Comparison of ENCODE assay signal across 10 cellular contexts in the genomic region with DNA sequence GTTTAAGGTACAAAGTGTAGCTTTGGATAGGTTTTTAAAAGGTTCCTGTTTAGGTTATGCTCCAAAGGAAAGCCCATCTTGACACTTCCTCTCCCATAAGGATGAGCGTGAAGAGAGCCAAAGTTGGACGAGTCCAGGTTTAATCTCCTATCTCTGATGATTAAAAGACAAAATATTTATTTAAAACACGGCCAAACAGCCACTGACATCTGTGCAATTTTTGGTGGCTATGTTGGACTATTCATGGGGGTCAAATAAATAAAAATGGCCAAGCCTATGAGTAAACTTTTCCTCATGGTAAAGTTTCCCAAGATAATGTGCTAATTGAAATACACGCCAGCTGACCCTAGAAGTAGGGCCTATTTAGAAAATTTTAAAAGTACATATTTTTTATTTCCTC.
DNase-seq lines count a peak whose midpoint lies in the region; ATAC-seq, FAIRE-seq and TF ChIP-seq lines count a peak whose summit lies in the region.
"Had no signal": no experiment of that assay in that cellular context is flagged by ENCODE, and none has a peak within 500 bp of the region (broad histone marks: within the 10 kb centered on the region; RNA-seq: fewer than 3 reads in every experiment).

No MANE protein-coding gene starts in this region.

- no peak overlapping the region for H3K9ac ChIP-seq in kidney (ENCODE audit: low read length in 2 of 2)

- WGBS in suprapubic skin = 55% methylated on average over 4 of the region's 4 CpGs

- CTCF ChIA-PET in activated CD4-positive, alpha-beta memory T cell treated with anti-CD3 and anti-CD28 coated beads for 36 hours (lab: Charles Lee) = interaction anchor here (1.5 to 5.2 kb wide), 2 partner anchors 13 to 18 kb away, joined by 4 to 27 read pairs; no protein-coding TSS in a partner anchor

- no peaks in the 10 kb centered on the region for H3K27me3 ChIP-seq in suprapubic skin

- H3K36me3 ChIP-seq in suprapubic skin (no peaks in the 10 kb centered on the region), kidney (ENCODE audit: control insufficient read depth in 1 of 2, insufficient read depth in 2 of 2, low read length in 2 of 2) (no peaks in the 10 kb centered on the region)

- no peak for DNase-seq in activated T-cell treated with anti-CD3 and anti-CD28 coated beads, Interleukin-2, amount 50 U/mL, for 24 hours
- DNase-seq in activated T-cell treated with anti-CD3 and anti-CD28 coated beads for 4 hours = no peak
- no peak for DNase-seq in activated CD4-positive, alpha-beta memory T cell treated with anti-CD3 and anti-CD28 coated beads for 36 hours
- peak; percentile 13 for DNase-seq in fibroblast of the aortic adventitia (ENCODE audit: low read depth)
- no peak for DNase-seq in suprapubic skin (ENCODE audit: low spot score in 2 of 2)
- DNase-seq in KG1 (lab: John Stamatoyannopoulos, UW) = no peak
- no peak for DNase-seq in kidney
- DNase-seq: activated gamma-delta T cell, NCI-H2171 treated with DMSO at 0.1 percent for 48 hours had no signal

- no peaks in the 10 kb centered on the region for H3K9me3 Mint-ChIP-seq in activated T-cell treated with anti-CD3 and anti-CD28 coated beads, Interleukin-2, amount 50 U/mL, for 24 hours
- H3K9me3 Mint-ChIP-seq in activated CD4-positive, alpha-beta memory T cell treated with anti-CD3 and anti-CD28 coated beads for 36 hours = no peaks in the 10 kb centered on the region

- no peaks in the 10 kb centered on the region for H3K27me3 Mint-ChIP-seq in activated T-cell treated with anti-CD3 and anti-CD28 coated beads, Interleukin-2, amount 50 U/mL, for 24 hours
- no peaks in the 10 kb centered on the region for H3K27me3 Mint-ChIP-seq in activated CD4-positive, alpha-beta memory T cell treated with anti-CD3 and anti-CD28 coated beads for 36 hours

- no peak for FAIRE-seq in kidney (lab: Jason Lieb, UNC)

- H3K36me3 Mint-ChIP-seq in activated T-cell treated with anti-CD3 and anti-CD28 coated beads, Interleukin-2, amount 50 U/mL, for 24 hours (ENCODE audit: low read depth) = peaks cover 8% of the 10 kb centered on the region
- H3K36me3 Mint-ChIP-seq in activated CD4-positive, alpha-beta memory T cell treated with anti-CD3 and anti-CD28 coated beads for 36 hours = no peaks in the 10 kb centered on the region

- H3K9me3 ChIP-seq in suprapubic skin (no peaks in the 10 kb centered on the region), kidney (ENCODE audit: control insufficient read depth in 1 of 2, low read length in 2 of 2) (no peaks in the 10 kb centered on the region)

- no peak for ATAC-seq in GM21390 (IDR thresholded peaks at IDR 0.05; ENCODE audit: unreplicated experiment)

- TF ChIP-seq CTCF in fibroblast of the aortic adventitia (IDR thresholded peaks at IDR 0.05; ENCODE audit: insufficient read depth, low read length) (no peak), suprapubic skin (IDR thresholded peaks at IDR 0.05) (no peak), kidney (IDR thresholded peaks at IDR 0.05; ENCODE audit: borderline replicate concordance, extremely low read depth, insufficient read depth) (no peak)

- H3K4me3 Mint-ChIP-seq in activated T-cell treated with anti-CD3 and anti-CD28 coated beads, Interleukin-2, amount 50 U/mL, for 24 hours = peak overlapping the region; percentile 64
- H3K4me3 Mint-ChIP-seq in activated CD4-positive, alpha-beta memory T cell treated with anti-CD3 and anti-CD28 coated beads for 36 hours = peak overlapping the region; percentile 63

- H3K4me1 ChIP-seq in suprapubic skin (peaks cover 84% of the 10 kb centered on the region), kidney (ENCODE audit: control insufficient read depth in 1 of 2, insufficient read depth in 1 of 2, low read depth in 1 of 2, low read length in 2 of 2) (no peaks in the 10 kb centered on the region)

- no peak for TF ChIP-seq POLR2A in suprapubic skin (IDR thresholded peaks at IDR 0.05)

- H3K4me1 Mint-ChIP-seq in activated T-cell treated with anti-CD3 and anti-CD28 coated beads, Interleukin-2, amount 50 U/mL, for 24 hours (ENCODE audit: low read depth) = peaks cover 94% of the 10 kb centered on the region
- peaks cover 94% of the 10 kb centered on the region for H3K4me1 Mint-ChIP-seq in activated CD4-positive, alpha-beta memory T cell treated with anti-CD3 and anti-CD28 coated beads for 36 hours (ENCODE audit: low read depth)

- intact Hi-C loops in activated CD4-positive, alpha-beta memory T cell treated with anti-CD3 and anti-CD28 coated beads for 36 hours (cut with micrococcal nuclease) = loop anchor here (1.0 kb wide), 3 partner anchors 20 to 40 kb away; no protein-coding TSS in a partner anchor
- intact Hi-C loops in kidney (cut with DNase I) = no loop called here

- no peak for TF ChIP-seq EP300 in suprapubic skin (IDR thresholded peaks at IDR 0.05)

- H3K27ac ChIP-seq in suprapubic skin (peak overlapping the region; percentile 86), kidney (ENCODE audit: low read depth in 2 of 2, low read length in 2 of 2) (no peak overlapping the region)

- H3K4me3 ChIP-seq in fibroblast of the aortic adventitia (ENCODE audit: low read depth, low read length) = no peak overlapping the region
- no peak overlapping the region for H3K4me3 ChIP-seq in suprapubic skin
- no peak overlapping the region for H3K4me3 ChIP-seq in kidney (ENCODE audit: low read length in 2 of 2)

- POLR2A ChIA-PET in activated CD4-positive, alpha-beta memory T cell treated with anti-CD3 and anti-CD28 coated beads for 36 hours (lab: Charles Lee) = interaction anchor here (0.5 to 1.2 kb wide), 3 partner anchors 13 to 40 kb away, joined by 3 to 4 read pairs (median 3); no protein-coding TSS in a partner anchor

- peak overlapping the region; percentile 87 for H3K27ac Mint-ChIP-seq in activated T-cell treated with anti-CD3 and anti-CD28 coated beads, Interleukin-2, amount 50 U/mL, for 24 hours
- peak overlapping the region; percentile 92 for H3K27ac Mint-ChIP-seq in activated CD4-positive, alpha-beta memory T cell treated with anti-CD3 and anti-CD28 coated beads for 36 hours
